Comparison of ENCODE assay signal across 14 cellular contexts in genomic region chr10:90787376-90787775, GRCh38.
"Had no signal": no experiment of that assay in that cellular context is flagged by ENCODE, and none has a peak within 500 bp of the region (broad histone marks: within the 10 kb centered on the region; RNA-seq: fewer than 3 reads in every experiment).

No MANE protein-coding gene starts in this region.

- DNase-seq: activated B cell treated with CpG ODN at 0.5 μM for 24 hours; activated CD4-positive, alpha-beta memory T cell treated with anti-CD3 and anti-CD28 coated beads, Interleukin-2, amount 10 ng/mL, durations not matched to agents 7 days and 5 days; activated CD4-positive, alpha-beta T cell treated with anti-CD3 and anti-CD28 coated beads for 1 hour; activated CD4-positive, alpha-beta T cell treated with anti-CD3 and anti-CD28 coated beads, Interleukin-2, amount 50 U/mL, for 4 hours; activated CD4-positive, CD25-positive, alpha-beta regulatory T cell treated with anti-CD3 and anti-CD28 coated beads, Interleukin-2, amount 50 U/mL, for 72 hours; activated CD8-positive, alpha-beta memory T cell treated with anti-CD3 and anti-CD28 coated beads for 24 hours; activated CD8-positive, alpha-beta memory T cell treated with anti-CD3 and anti-CD28 coated beads, Interleukin-2, amount 10 ng/mL, durations not matched to agents 7 days and 5 days; activated CD8-positive, alpha-beta memory T cell treated with anti-CD3 and anti-CD28 coated beads, Interleukin-2, amount 50 U/mL, for 4 hours; activated CD8-positive, alpha-beta memory T cell treated with anti-CD3 and anti-CD28 coated beads, Interleukin-2, amount 50 U/mL, for 48 hours; T-helper 1 cell; T-helper 17 cell; T-helper 9 cell had no signal

- H3K27ac ChIP-seq: VCaP, WERI-Rb-1 had no signal

- H3K36me3 ChIP-seq: WERI-Rb-1 had no signal
